19 cellular contexts compared by ENCODE assay signal in genomic region chr10:24571870-24572450, GRCh38.
"Had no signal": no experiment of that assay in that cellular context is flagged by ENCODE, and none has a peak within 500 bp of the region (broad histone marks: within the 10 kb centered on the region; RNA-seq: fewer than 3 reads in every experiment).

No MANE protein-coding gene starts in this region.

- H3K9me3 ChIP-seq: colonic mucosa, heart right ventricle, lower lobe of right lung, pancreas, stomach, thoracic aorta, transverse colon had no signal

- H3K36me3 ChIP-seq: colonic mucosa, heart right ventricle, lower lobe of right lung, pancreas, stomach, thoracic aorta, transverse colon had no signal

- H3K4me3 ChIP-seq: colonic mucosa, heart right ventricle, lower lobe of right lung, pancreas, stomach, thoracic aorta, transverse colon had no signal

- ATAC-seq: left lobe of liver, lower lobe of right lung, natural killer cell, pancreas, right cardiac atrium had no signal

- H3K4me1 ChIP-seq: colonic mucosa, lower lobe of right lung, pancreas, stomach, transverse colon had no signal

- H3K27ac ChIP-seq: colonic mucosa, heart right ventricle, lower lobe of right lung, pancreas, stomach, thoracic aorta, transverse colon had no signal

- FAIRE-seq: frontal cortex, islet of Langerhans, pancreas, small intestine had no signal

- DNase-seq: colonic mucosa; dermis blood vessel endothelial cell; heart right ventricle; hypothalamus; kidney glomerular epithelial cell; lower lobe of right lung; natural killer cell; occipital lobe; pancreas; right cardiac atrium; small intestine; stimulated activated CD4-positive, alpha-beta T cell treated with anti-CD3 and anti-CD28 coated beads, Interleukin-12 subunit alpha, Interleukin-12 subunit beta, amount 100 ng/mL, for 4 hours; stimulated activated naive CD4-positive, alpha-beta T cell; stomach; transverse colon had no signal

- H3K27me3 ChIP-seq: colonic mucosa, heart right ventricle, pancreas had no signal
